In the genomic region with DNA sequence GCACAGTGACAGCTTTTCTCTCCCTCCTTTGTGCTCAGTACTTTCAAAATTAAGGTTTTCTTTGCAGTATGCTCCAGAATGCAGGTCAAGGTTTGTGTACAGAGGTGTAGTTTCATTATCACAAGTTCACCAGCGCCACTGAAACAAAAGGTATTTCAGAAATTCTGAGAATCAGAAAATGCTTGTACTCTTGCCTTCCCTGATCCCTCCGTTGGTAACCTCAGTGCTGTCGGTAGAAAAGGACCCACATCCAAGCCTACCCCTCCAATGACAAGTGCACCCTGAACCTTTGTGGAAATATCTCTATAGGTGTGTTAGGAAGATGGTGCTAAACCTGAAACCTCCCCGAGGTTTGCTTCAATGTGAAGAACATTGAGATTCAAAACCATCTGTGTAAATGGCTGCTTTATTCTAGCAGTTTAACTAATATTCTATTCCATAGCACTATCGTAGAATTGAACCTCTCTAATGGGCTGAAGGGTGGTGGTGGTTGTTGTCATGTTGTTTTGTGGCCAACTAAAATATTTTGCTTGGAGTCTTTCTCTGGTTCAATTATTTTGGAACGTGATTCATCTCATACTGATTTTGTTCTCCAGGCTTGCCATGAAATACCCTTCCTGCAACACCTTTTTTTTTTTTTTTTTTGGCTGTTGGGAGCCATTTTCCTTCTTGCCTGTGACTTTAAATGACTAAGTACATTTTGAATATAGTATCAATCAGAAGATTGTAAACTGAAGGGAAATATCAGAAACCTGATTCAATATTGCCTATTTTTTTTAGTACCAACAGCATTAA, we compare ENCODE assay signal across 8 cellular contexts. TPM values are rescaled to one million over a fixed set of nuclear protein-coding genes. Genes with fewer than 3 reads are reported as not detected.
DNase-seq lines count a peak whose midpoint lies in the region; ATAC-seq and TF ChIP-seq lines count a peak whose summit lies in the region.

No MANE protein-coding gene starts in this region.

- H3K27me3 ChIP-seq in ascending aorta = no peaks in the 10 kb centered on the region

- ATAC-seq in HG02623 (IDR thresholded peaks at IDR 0.05; ENCODE audit: unreplicated experiment) (peak; percentile 34), HG03135 (IDR thresholded peaks at IDR 0.05; ENCODE audit: unreplicated experiment) (no peak), GM21619 (IDR thresholded peaks at IDR 0.05; ENCODE audit: unreplicated experiment) (no peak), HG03460 (IDR thresholded peaks at IDR 0.05; ENCODE audit: unreplicated experiment) (no peak)

- H3K4me1 Mint-ChIP-seq in mesothelial cell of epicardium (peaks cover 75% of the 10 kb centered on the region), Calu3 (ENCODE audit: low read depth, unreplicated experiment) (no peaks in the 10 kb centered on the region)

- CTCF ChIA-PET in Calu3 (lab: Charles Lee) = no interaction called here

- no peak for TF ChIP-seq CTCF in ascending aorta (IDR thresholded peaks at IDR 0.05)
- TF ChIP-seq CTCF in mesothelial cell of epicardium (IDR thresholded peaks at IDR 0.05; ENCODE audit: unreplicated experiment) = no peak
- TF ChIP-seq CTCF in Calu3 (IDR thresholded peaks at IDR 0.05; ENCODE audit: unreplicated experiment) = no peak

- H3K4me1 ChIP-seq in ascending aorta = peaks cover 7 to 25% of the 10 kb centered on the region in 2 donors

- no peaks in the 10 kb centered on the region for H3K9me3 Mint-ChIP-seq in mesothelial cell of epicardium
- H3K9me3 Mint-ChIP-seq in Calu3 (ENCODE audit: low read depth, unreplicated experiment) = no peaks in the 10 kb centered on the region

- H3K4me3 ChIP-seq in ascending aorta = peak overlapping the region in 1 of 2 donors; percentile 54

- intact Hi-C loops in ascending aorta (cut with DNase I) (loop anchor here (2.0 kb wide), 1 partner anchor 18 kb away; no protein-coding TSS in a partner anchor), Calu3 (cut with micrococcal nuclease; ENCODE audit: unreplicated experiment) (no loop called here)

- H3K36me3 ChIP-seq in ascending aorta = peaks cover 0 to 8% of the 10 kb centered on the region in 2 donors

- BruUV-seq in Calu3 (replicated peaks; lab: Mats Ljungman, UMichigan) = no TSS peak

- no peaks in the 10 kb centered on the region for H3K27me3 Mint-ChIP-seq in mesothelial cell of epicardium (ENCODE audit: low read depth)
- H3K27me3 Mint-ChIP-seq in Calu3 (ENCODE audit: unreplicated experiment) = no peaks in the 10 kb centered on the region

- H3K27ac Mint-ChIP-seq in mesothelial cell of epicardium (peak overlapping the region; percentile 14), Calu3 (ENCODE audit: unreplicated experiment) (no peak overlapping the region)

- no peaks in the 10 kb centered on the region for H3K9me3 ChIP-seq in ascending aorta

- no peak overlapping the region for H3K4me3 Mint-ChIP-seq in mesothelial cell of epicardium
- no peak overlapping the region for H3K4me3 Mint-ChIP-seq in Calu3 (ENCODE audit: low read depth, unreplicated experiment)

- no peaks in the 10 kb centered on the region for H3K36me3 Mint-ChIP-seq in mesothelial cell of epicardium
- H3K36me3 Mint-ChIP-seq in Calu3 (ENCODE audit: insufficient read depth, unreplicated experiment) = peaks cover 10% of the 10 kb centered on the region

- H3K27ac ChIP-seq in ascending aorta = peak overlapping the region; percentile 57 to 68

- DNase-seq in EH (ENCODE audit: low read depth) (peak; percentile 55), ascending aorta (ENCODE audit: low spot score in 2 of 2) (no peak), mesothelial cell of epicardium (ENCODE audit: low spot score in 2 of 2, unreplicated experiment in 2 of 2) (no peak), Calu3 (no peak)

RNA-seq across cellular contexts. Expression of a gene that starts 20.7 kb away (rescaled TPM):
- 101 TPM for total RNA-seq in ascending aorta
- total RNA-seq in mesothelial cell of epicardium = 44.4 to 46.7 TPM (median 46.3 TPM) in 3 replicates
- 95.9 and 99.1 TPM in 2 replicates for total RNA-seq in Calu3 (2022)
